ENCODE assay signal across 8 cellular contexts in the genomic region with DNA sequence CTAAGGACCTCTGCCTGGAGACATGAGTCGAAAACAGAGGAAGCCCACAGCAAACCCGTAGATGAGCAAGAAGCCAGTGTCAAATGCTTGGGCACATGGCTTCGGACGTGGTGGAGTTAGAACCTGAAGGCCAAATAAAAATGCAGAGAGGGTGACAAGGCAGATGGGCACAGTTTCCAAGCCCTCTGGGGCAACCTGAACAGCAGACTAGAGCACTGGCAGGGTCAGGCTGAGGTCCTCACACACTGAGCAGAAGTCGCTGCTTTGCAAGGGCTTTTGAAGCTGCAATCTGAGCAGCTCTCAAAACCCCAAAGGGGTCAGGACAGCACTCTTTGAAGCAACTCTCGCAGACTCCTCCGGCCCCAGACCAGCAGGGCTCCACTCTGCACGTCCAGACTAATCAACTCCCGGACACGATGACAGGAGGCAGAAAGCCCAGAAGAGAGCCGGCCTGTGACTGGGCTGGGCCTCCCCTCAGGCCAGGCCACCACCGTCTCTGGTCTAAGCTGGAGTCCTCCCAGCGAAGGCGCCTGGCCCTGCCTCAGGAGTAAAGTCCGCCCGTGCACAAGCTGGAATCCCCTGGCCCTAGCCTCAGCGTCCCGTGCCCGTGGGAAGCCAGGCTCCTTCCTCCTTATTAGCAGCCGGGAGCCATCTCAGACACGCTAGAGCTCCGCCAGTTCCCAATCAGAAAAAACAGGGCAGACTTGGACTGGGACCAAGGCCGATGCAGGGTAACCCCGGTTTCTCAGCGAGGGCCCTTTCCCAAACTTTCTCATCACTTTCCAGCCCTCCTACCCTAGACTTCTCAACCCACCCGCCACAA. TPM values are rescaled to one million over a fixed set of nuclear protein-coding genes. Genes with fewer than 3 reads are reported as not detected.
DNase-seq lines count a peak whose midpoint lies in the region; ATAC-seq and TF ChIP-seq lines count a peak whose summit lies in the region.

No MANE protein-coding gene starts in this region.

- H3K36me3 ChIP-seq in parathyroid adenoma (ENCODE audit: control insufficient read depth, insufficient read depth, low read length), result no peaks in the 10 kb centered on the region

- intact Hi-C loops in left cardiac atrium (cut with DNase I), result no loop called here

- H3K27ac ChIP-seq in adipose tissue (ENCODE audit: low read depth, low read length) (peak overlapping the region; percentile 77), parathyroid adenoma (peak overlapping the region; percentile 81)

- peaks cover 39% of the 10 kb centered on the region for H3K79me2 ChIP-seq in parathyroid adenoma

- H3K4me3 ChIP-seq in LNCaP clone FGC (ENCODE audit: low read depth, low read length) (peak overlapping the region; percentile 94), parathyroid adenoma (ENCODE audit: low read depth, low read length) (peak overlapping the region; percentile 72)

- ATAC-seq in left cardiac atrium, result peak; percentile 16 to 26
- ATAC-seq in HG02759 (IDR thresholded peaks at IDR 0.05; ENCODE audit: unreplicated experiment), result no peak

- whole genome bisulfite sequencing in adipose tissue, 3 donors, result 3 to 6% (median 4%) methylated on average over 26 of the region's 26 CpGs

- no peaks in the 10 kb centered on the region for H3K9me3 ChIP-seq in parathyroid adenoma (ENCODE audit: control insufficient read depth, low read length)

- peak overlapping the region; percentile 55 for H2AFZ ChIP-seq in parathyroid adenoma

- H3K27me3 ChIP-seq in parathyroid adenoma (ENCODE audit: control insufficient read depth, insufficient read depth, low read length), result no peaks in the 10 kb centered on the region

- peaks cover 25% of the 10 kb centered on the region for H3K4me1 ChIP-seq in parathyroid adenoma

- H3K9ac ChIP-seq in parathyroid adenoma, result no peak overlapping the region

- DNase-seq in ELR (ENCODE audit: low read depth) (peak; percentile 61), LNCaP clone FGC (ENCODE audit: low read depth) (no peak), left cardiac atrium (peak; percentile 65), SHP77 (lab: John Stamatoyannopoulos, UW) (no peak)
- DNase-seq in stimulated activated CD4-positive, alpha-beta T cell treated with anti-CD3 and anti-CD28 coated beads, Interleukin-12 subunit alpha, Interleukin-12 subunit beta, amount 100 ng/mL, for 4 hours, result no peak

- H3K4me2 ChIP-seq in parathyroid adenoma (ENCODE audit: low read length), result peak overlapping the region; percentile 82

- TF ChIP-seq CTCF in LNCaP clone FGC (IDR thresholded peaks at IDR 0.05; ENCODE audit: control insufficient read depth, extremely low read depth, insufficient read depth) (no peak), parathyroid adenoma (IDR thresholded peaks at IDR 0.05) (no peak)

RNA-seq across cellular contexts. Expression of a gene that starts 0.9 kb away (rescaled TPM):
- 10 to 100 TPM; 60.3 to 91.2 (median 62.3) TPM for polyA plus RNA-seq in adipose tissue
- total RNA-seq in left cardiac atrium, result 10 to 100 TPM; 33.9 to 37.1 TPM

RNA-seq across cellular contexts. Expression of a gene that starts 14.1 kb away (rescaled TPM):
- polyA plus RNA-seq in adipose tissue, result 10 to 100 TPM; 14.5 to 21.9 (median 21.3) TPM
- total RNA-seq in left cardiac atrium, result 10 to 100 TPM; 33.1 to 38.1 TPM

RNA-seq across cellular contexts. Expression of a gene that starts 14.3 kb away (rescaled TPM):
- polyA plus RNA-seq in adipose tissue, result 100 to 1,000 TPM in 2 of 3 donors, 10 to 100 TPM in 1; 78.4 to 204 (median 141) TPM
- 100 to 1,000 TPM; 122 to 143 TPM for total RNA-seq in left cardiac atrium

RNA-seq across cellular contexts. Expression of a gene that starts 31.9 kb away (rescaled TPM):
- not detected for polyA plus RNA-seq in adipose tissue
- total RNA-seq in left cardiac atrium, result not detected

RNA-seq across cellular contexts. Expression of a gene that starts 40.2 kb away (rescaled TPM):
- not detected for polyA plus RNA-seq in adipose tissue
- not detected for total RNA-seq in left cardiac atrium

Comparison
In these comparisons a context has a peak if more than half of its experiments do, and no peak if none do; other contexts are left out.
1. DNase-seq: peak in ELR (single experiment) and left cardiac atrium (single experiment); none in LNCaP clone FGC (single experiment), stimulated activated CD4-positive, alpha-beta T cell treated with anti-CD3 and anti-CD28 coated beads, Interleukin-12 subunit alpha, Interleukin-12 subunit beta, amount 100 ng/mL, for 4 hours (single experiment) and SHP77 (0 of 2).